ENCODE assay signal across 1 cellular context in genomic region chr20:59005523-59006166, GRCh38.
TF ChIP-seq lines count a peak whose summit lies in the region.

No MANE protein-coding gene starts in this region.

TF ChIP-seq in H1, 55 proteins besides CTCF, POLR2A, EP300 and RAD21:
- TF ChIP-seq MAX (IDR thresholded peaks at IDR 0.05): no peak
- no peak for TF ChIP-seq ATF3 (IDR thresholded peaks at IDR 0.05; ENCODE audit: insufficient read depth, low read depth, low read length)
- TF ChIP-seq RNF2 (IDR thresholded peaks at IDR 0.05; ENCODE audit: borderline replicate concordance, low read depth, low read length, missing control alignments, poor library complexity, severe bottlenecking): no peak
- TF ChIP-seq POLR2AphosphoS5 (IDR thresholded peaks at IDR 0.05; ENCODE audit: low read depth, low read length): no peak
- TF ChIP-seq CBX5 (IDR thresholded peaks at IDR 0.05; ENCODE audit: low read depth, low read length): no peak
- no peak for TF ChIP-seq YY1 (IDR thresholded peaks at IDR 0.05; ENCODE audit: low read depth, low read length)
- no peak for TF ChIP-seq KDM4A (IDR thresholded peaks at IDR 0.05; ENCODE audit: low read depth, low read length, severe bottlenecking)
- TF ChIP-seq EZH2 (IDR thresholded peaks at IDR 0.05; ENCODE audit: low read depth, low read length, severe bottlenecking): no peak
- TF ChIP-seq SP2 (IDR thresholded peaks at IDR 0.05; ENCODE audit: low read length): no peak
- TF ChIP-seq KDM1A (IDR thresholded peaks at IDR 0.05; ENCODE audit: borderline replicate concordance, low read length): no peak
- no peak for TF ChIP-seq SIX5 (IDR thresholded peaks at IDR 0.05; ENCODE audit: low read depth, low read length)
